8 cellular contexts compared by ENCODE assay signal in the genomic region with DNA sequence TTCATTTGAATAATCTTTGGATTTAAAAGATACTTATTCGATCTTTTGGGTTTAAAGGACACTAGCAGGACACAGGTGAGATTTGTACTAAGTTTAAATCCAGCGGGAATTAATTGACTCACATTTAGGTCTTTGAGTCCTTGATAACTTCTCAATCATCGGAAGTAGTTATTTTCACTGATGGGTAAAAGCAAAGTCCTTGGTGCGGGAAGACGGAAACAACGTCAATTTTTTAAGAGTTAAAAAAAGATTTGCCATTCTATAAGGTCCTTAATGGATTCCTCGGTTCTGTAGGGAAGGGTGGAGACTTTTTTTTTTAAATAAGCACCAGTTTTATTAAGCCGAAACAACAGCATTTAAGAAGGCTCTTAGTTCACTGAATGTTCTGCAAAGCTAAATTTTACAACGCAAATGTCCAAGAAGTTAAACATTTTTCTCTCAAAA. TPM values are rescaled to one million over a fixed set of nuclear protein-coding genes. Genes with fewer than 3 reads are reported as not detected.
DNase-seq lines count a peak whose midpoint lies in the region; ATAC-seq, FAIRE-seq and TF ChIP-seq lines count a peak whose summit lies in the region.

No MANE protein-coding gene starts in this region.

- H3K4me3 ChIP-seq in AG04449 (ENCODE audit: low read depth, low read length) = peak overlapping the region; percentile 79
- no peak overlapping the region for H3K4me3 ChIP-seq in KMS-11 (IDR thresholded peaks at IDR 0.05; ENCODE audit: insufficient read depth, low read depth, low read length)
- peak overlapping the region; percentile 73 for H3K4me3 ChIP-seq in psoas muscle

- H3K36me3 ChIP-seq in KMS-11 (ENCODE audit: insufficient read depth) (no peaks in the 10 kb centered on the region), psoas muscle (ENCODE audit: insufficient read depth in 1 of 2, low read depth in 1 of 2) (no peaks in the 10 kb centered on the region)

- no peaks in the 10 kb centered on the region for H3K27me3 ChIP-seq in KMS-11 (ENCODE audit: insufficient read depth, low read depth)
- H3K27me3 ChIP-seq in psoas muscle (ENCODE audit: insufficient read depth in 3 of 3, low read length in 2 of 3) = peaks cover 0 to 55% (median 0%) of the 10 kb centered on the region in 3 donors

- 55 to 64% (median 56%) methylated on average over 9 of the region's 9 CpGs for WGBS in psoas muscle, 3 donors

- TF ChIP-seq POLR2A in H54 (IDR thresholded peaks at IDR 0.05; ENCODE audit: low read depth, low read length) = no peak

- peak overlapping the region; percentile 79 for H3K4me2 ChIP-seq in KMS-11

- no peaks in the 10 kb centered on the region for H4K20me1 ChIP-seq in KMS-11 (ENCODE audit: insufficient read depth)

- H3K79me2 ChIP-seq in KMS-11 (ENCODE audit: insufficient read depth, low read depth) = peaks cover 29% of the 10 kb centered on the region

- H3K27ac ChIP-seq in KMS-11 (peak overlapping the region; percentile 96), psoas muscle (peak overlapping the region; percentile 42)

- H3K9me3 ChIP-seq in psoas muscle = no peaks in the 10 kb centered on the region

- H3K27ac Mint-ChIP-seq in dendritic cell treated with granulocyte-macrophage colony-stimulating factor and Interleukin-4, amounts not matched to agents 40 ng/mL and 50 ng/mL, for 4 days = peak overlapping the region; percentile 93

- ATAC-seq in GM19452 (IDR thresholded peaks at IDR 0.05; ENCODE audit: unreplicated experiment) (peak; percentile 15), psoas muscle (no peak)

- intact Hi-C loops in dendritic cell treated with granulocyte-macrophage colony-stimulating factor and Interleukin-4, amounts not matched to agents 40 ng/mL and 50 ng/mL, for 4 days (cut with micrococcal nuclease) = loop anchor here (2.0 to 5.0 kb wide), 3 partner anchors 21 to 115 kb away; no protein-coding TSS in a partner anchor
- intact Hi-C loops in psoas muscle (cut with DNase I) = no loop called here
- intact Hi-C loops in posterior vena cava (cut with DNase I) = no loop called here

- H3K36me3 Mint-ChIP-seq in dendritic cell treated with granulocyte-macrophage colony-stimulating factor and Interleukin-4, amounts not matched to agents 40 ng/mL and 50 ng/mL, for 4 days (ENCODE audit: low read depth) = peaks cover 42% of the 10 kb centered on the region

- peak overlapping the region; percentile 73 for H3K4me3 Mint-ChIP-seq in dendritic cell treated with granulocyte-macrophage colony-stimulating factor and Interleukin-4, amounts not matched to agents 40 ng/mL and 50 ng/mL, for 4 days

- H3K27me3 Mint-ChIP-seq in dendritic cell treated with granulocyte-macrophage colony-stimulating factor and Interleukin-4, amounts not matched to agents 40 ng/mL and 50 ng/mL, for 4 days = no peaks in the 10 kb centered on the region

- H3K9me3 Mint-ChIP-seq in dendritic cell treated with granulocyte-macrophage colony-stimulating factor and Interleukin-4, amounts not matched to agents 40 ng/mL and 50 ng/mL, for 4 days = no peaks in the 10 kb centered on the region

- TF ChIP-seq CTCF in AG04449 (IDR thresholded peaks at IDR 0.05; ENCODE audit: insufficient read depth, low read length, missing control alignments) (no peak), KMS-11 (conservative IDR thresholded peaks at IDR 0.05; ENCODE audit: low read depth, low read length) (no peak), psoas muscle (IDR thresholded peaks at IDR 0.05) (no peak), GM13976 (IDR thresholded peaks at IDR 0.05; ENCODE audit: borderline replicate concordance, control extremely low read depth, extremely low read depth, insufficient read depth, missing control alignments) (no peak)

- H3K4me1 Mint-ChIP-seq in dendritic cell treated with granulocyte-macrophage colony-stimulating factor and Interleukin-4, amounts not matched to agents 40 ng/mL and 50 ng/mL, for 4 days (ENCODE audit: low read depth) = peaks cover 25% of the 10 kb centered on the region

- DNase-seq in AG04449 (ENCODE audit: low read depth, low spot score) (no peak), psoas muscle (no peak), posterior vena cava (ENCODE audit: low spot score) (no peak), GM13976 (ENCODE audit: low spot score) (no peak), H54 (ENCODE audit: insufficient read length, low spot score) (no peak)

- H2AFZ ChIP-seq in KMS-11 (ENCODE audit: low read depth) = no peak overlapping the region

- POLR2A ChIA-PET in AG04449 (lab: Yijun Ruan, JAX) = interaction anchor here (0.7 to 3.9 kb wide), 19 partner anchors 22 to 511 kb away, joined by 3 to 45 read pairs (median 4); no protein-coding TSS in a partner anchor

- CTCF ChIA-PET in AG04449 (lab: Yijun Ruan, JAX) = interaction anchor here (1.4 to 1.9 kb wide), 2 partner anchors 175 to 510 kb away, joined by 3 to 7 read pairs; no protein-coding TSS in a partner anchor

- H3K4me1 ChIP-seq in KMS-11 (ENCODE audit: low read depth, poor library complexity, severe bottlenecking) (peaks cover 41% of the 10 kb centered on the region), psoas muscle (no peaks in the 10 kb centered on the region)

- FAIRE-seq in H54 (lab: Jason Lieb, UNC) = no peak

- peak overlapping the region; percentile 97 for H3K9ac ChIP-seq in KMS-11

- in situ Hi-C loops in GM13976 (cut with MboI; ENCODE audit: low sequenced_read_pairs, unreplicated experiment) = loop anchor here (25.0 kb wide), 1 partner anchor 285 kb away; no protein-coding TSS in a partner anchor

RNA-seq across cellular contexts. Expression of a gene that starts 2.9 kb away (rescaled TPM):
- total RNA-seq in psoas muscle = 100 to 1,000 TPM; 382 to 731 (median 461) TPM
- polyA plus RNA-seq in psoas muscle = 1,000 to 10,000 TPM in 1 of 3 donors, 100 to 1,000 TPM in 2; 534 to 1,148 (median 724) TPM
- 1,000 to 10,000 TPM; 3,954 to 4,090 TPM for total RNA-seq in posterior vena cava

Comparison
In these comparisons a context has a peak if more than half of its experiments do, and no peak if none do; other contexts are left out.
1. RNA of a gene that starts 2.9 kb away (total RNA-seq): 3,954 to 4,090 TPM in posterior vena cava; 382 to 731 TPM in psoas muscle; every median in the first group is over 4 times any median in the second.